In the genomic region with DNA sequence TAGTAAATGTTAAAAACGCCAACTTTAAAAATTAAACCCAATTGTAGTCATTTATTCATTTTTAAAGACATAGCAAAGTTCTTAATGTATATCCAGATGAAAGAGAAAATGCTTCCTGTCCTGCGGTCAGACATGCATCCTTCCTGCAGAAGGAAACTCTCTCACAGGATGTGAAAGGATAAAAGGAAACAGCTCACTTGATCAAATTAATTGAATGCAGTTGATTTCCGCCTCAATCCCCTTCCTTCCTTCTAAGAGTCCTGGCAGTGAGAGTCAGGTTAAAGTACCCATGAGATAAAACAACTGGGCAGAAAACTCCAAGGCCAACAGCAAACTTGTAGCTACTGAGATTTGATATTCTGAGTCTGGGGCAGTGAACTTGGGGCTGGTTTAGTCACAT, we compare ENCODE assay signal across 17 cellular contexts. TPM values are rescaled to one million over a fixed set of nuclear protein-coding genes. Genes with fewer than 3 reads are reported as not detected.
A peak's percentile ranks its signal among the peaks of the same experiment; 100 is the strongest.
DNase-seq lines count a peak whose midpoint lies in the region; ATAC-seq and TF ChIP-seq lines count a peak whose summit lies in the region.
"Had no signal": no experiment of that assay in that cellular context is flagged by ENCODE, and none has a peak within 500 bp of the region (broad histone marks: within the 10 kb centered on the region; RNA-seq: fewer than 3 reads in every experiment).

No MANE protein-coding gene starts in this region.

- DNase-seq in activated naive CD8-positive, alpha-beta T cell treated with anti-CD3 and anti-CD28 coated beads, Interleukin-2, amount 50 U/mL, for 24 hours, result no peak
- peak; percentile 34 for DNase-seq in SK-N-MC (ENCODE audit: low read depth, low spot score)
- DNase-seq in fibroblast of peridontal ligament (ENCODE audit: extremely low read depth), result peak; percentile 8
- no peak for DNase-seq in uterus
- no peak for DNase-seq in SHP77 (lab: John Stamatoyannopoulos, UW)
- no peak for DNase-seq in activated T-helper 2 cell treated with anti-CD3 and anti-CD28 coated beads, Interferon-gamma antibody, Interleukin-2, Interleukin-4, amounts not matched to agents 10 μg/mL and 5 μg/mL and 100 μg/mL, durations not matched to agents 14 hours and 24 hours and 36 hours (ENCODE audit: low spot score)
- DNase-seq: ACHN; activated CD4-positive, alpha-beta T cell treated with anti-CD3 and anti-CD28 coated beads for 1 hour; effector CD4-positive, alpha-beta T cell; NCI-H1436 treated with DMSO at 0.1 percent for 48 hours; right cardiac atrium; upper lobe of left lung had no signal

- ATAC-seq in activated naive CD8-positive, alpha-beta T cell treated with anti-CD3 and anti-CD28 coated beads, Interleukin-2, amount 50 U/mL, for 24 hours, result no peak
- no peak for ATAC-seq in GM18519 (IDR thresholded peaks at IDR 0.05; ENCODE audit: low FRiP score, unreplicated experiment)

- TF ChIP-seq POLR2A in uterus (IDR thresholded peaks at IDR 0.05), result no peak

- H3K27me3 Mint-ChIP-seq in activated naive CD8-positive, alpha-beta T cell, result no peaks in the 10 kb centered on the region
- H3K27me3 Mint-ChIP-seq in activated naive CD8-positive, alpha-beta T cell treated with anti-CD3 and anti-CD28 coated beads, Interleukin-2, amount 50 U/mL, for 24 hours, result no peaks in the 10 kb centered on the region
- H3K27me3 Mint-ChIP-seq in activated T-helper 2 cell treated with anti-CD3 and anti-CD28 coated beads, Interferon-gamma antibody, Interleukin-2, Interleukin-4, amounts not matched to agents 10 μg/mL and 5 μg/mL and 100 μg/mL, durations not matched to agents 14 hours and 24 hours and 36 hours (ENCODE audit: low read depth), result peaks cover 7% of the 10 kb centered on the region
- H3K27me3 Mint-ChIP-seq: activated naive CD4-positive, alpha-beta T cell treated with anti-CD3 and anti-CD28 coated beads, Interleukin-2, amount 10 ng/mL, durations not matched to agents 7 days and 5 days; stimulated activated naive CD8-positive, alpha-beta T cell treated with anti-CD3 and anti-CD28 coated beads, Interleukin-15, Interleukin-2, amounts not matched to agents 100 ng/mL and 50 ng/mL, for 24 hours had no signal

- H3K27ac Mint-ChIP-seq in activated naive CD8-positive, alpha-beta T cell, result peak overlapping the region; percentile 47
- H3K27ac Mint-ChIP-seq in activated naive CD8-positive, alpha-beta T cell treated with anti-CD3 and anti-CD28 coated beads, Interleukin-2, amount 50 U/mL, for 24 hours, result no peak overlapping the region
- no peak overlapping the region for H3K27ac Mint-ChIP-seq in activated T-helper 2 cell treated with anti-CD3 and anti-CD28 coated beads, Interferon-gamma antibody, Interleukin-2, Interleukin-4, amounts not matched to agents 10 μg/mL and 5 μg/mL and 100 μg/mL, durations not matched to agents 14 hours and 24 hours and 36 hours
- H3K27ac Mint-ChIP-seq: activated naive CD4-positive, alpha-beta T cell treated with anti-CD3 and anti-CD28 coated beads, Interleukin-2, amount 10 ng/mL, durations not matched to agents 7 days and 5 days; stimulated activated naive CD8-positive, alpha-beta T cell treated with anti-CD3 and anti-CD28 coated beads, Interleukin-15, Interleukin-2, amounts not matched to agents 100 ng/mL and 50 ng/mL, for 24 hours had no signal

- no peak overlapping the region for H3K27ac ChIP-seq in SK-N-MC
- H3K27ac ChIP-seq in uterus, result peak overlapping the region; percentile 78 to 88
- H3K27ac ChIP-seq: cardiac muscle cell had no signal

- peaks cover 38% of the 10 kb centered on the region for H3K4me1 Mint-ChIP-seq in activated naive CD8-positive, alpha-beta T cell (ENCODE audit: low read depth)
- peaks cover 22% of the 10 kb centered on the region for H3K4me1 Mint-ChIP-seq in activated naive CD8-positive, alpha-beta T cell treated with anti-CD3 and anti-CD28 coated beads, Interleukin-2, amount 50 U/mL, for 24 hours
- H3K4me1 Mint-ChIP-seq in activated T-helper 2 cell treated with anti-CD3 and anti-CD28 coated beads, Interferon-gamma antibody, Interleukin-2, Interleukin-4, amounts not matched to agents 10 μg/mL and 5 μg/mL and 100 μg/mL, durations not matched to agents 14 hours and 24 hours and 36 hours (ENCODE audit: low read depth), result peaks cover 12% of the 10 kb centered on the region

- H3K9me3 ChIP-seq in SK-N-MC (ENCODE audit: low read depth, low read length) (no peaks in the 10 kb centered on the region), uterus (no peaks in the 10 kb centered on the region)
- H3K9me3 ChIP-seq: upper lobe of left lung had no signal

- H3K9ac ChIP-seq in SK-N-MC (ENCODE audit: insufficient read length), result no peak overlapping the region

- H3K4me3 Mint-ChIP-seq in activated naive CD8-positive, alpha-beta T cell, result peak overlapping the region; percentile 24
- no peak overlapping the region for H3K4me3 Mint-ChIP-seq in activated naive CD8-positive, alpha-beta T cell treated with anti-CD3 and anti-CD28 coated beads, Interleukin-2, amount 50 U/mL, for 24 hours
- no peak overlapping the region for H3K4me3 Mint-ChIP-seq in activated T-helper 2 cell treated with anti-CD3 and anti-CD28 coated beads, Interferon-gamma antibody, Interleukin-2, Interleukin-4, amounts not matched to agents 10 μg/mL and 5 μg/mL and 100 μg/mL, durations not matched to agents 14 hours and 24 hours and 36 hours (ENCODE audit: low read depth)
- H3K4me3 Mint-ChIP-seq: activated naive CD4-positive, alpha-beta T cell treated with anti-CD3 and anti-CD28 coated beads, Interleukin-2, amount 10 ng/mL, durations not matched to agents 7 days and 5 days; stimulated activated naive CD8-positive, alpha-beta T cell treated with anti-CD3 and anti-CD28 coated beads, Interleukin-15, Interleukin-2, amounts not matched to agents 100 ng/mL and 50 ng/mL, for 24 hours had no signal

- no peak overlapping the region for H3K4me3 ChIP-seq in SK-N-MC
- no peak overlapping the region for H3K4me3 ChIP-seq in uterus
- H3K4me3 ChIP-seq: cardiac muscle cell, upper lobe of left lung had no signal

- no peaks in the 10 kb centered on the region for H3K9me3 Mint-ChIP-seq in activated naive CD8-positive, alpha-beta T cell (ENCODE audit: low read depth)
- no peaks in the 10 kb centered on the region for H3K9me3 Mint-ChIP-seq in activated naive CD8-positive, alpha-beta T cell treated with anti-CD3 and anti-CD28 coated beads, Interleukin-2, amount 50 U/mL, for 24 hours
- H3K9me3 Mint-ChIP-seq in activated T-helper 2 cell treated with anti-CD3 and anti-CD28 coated beads, Interferon-gamma antibody, Interleukin-2, Interleukin-4, amounts not matched to agents 10 μg/mL and 5 μg/mL and 100 μg/mL, durations not matched to agents 14 hours and 24 hours and 36 hours, result peaks cover 4% of the 10 kb centered on the region
- H3K9me3 Mint-ChIP-seq: activated naive CD4-positive, alpha-beta T cell treated with anti-CD3 and anti-CD28 coated beads, Interleukin-2, amount 10 ng/mL, durations not matched to agents 7 days and 5 days had no signal

- intact Hi-C loops in uterus (cut with DNase I; ENCODE audit: low total_unique reads), result no loop called here
- intact Hi-C loops in activated T-helper 2 cell treated with anti-CD3 and anti-CD28 coated beads, Interferon-gamma antibody, Interleukin-2, Interleukin-4, amounts not matched to agents 10 μg/mL and 5 μg/mL and 100 μg/mL, durations not matched to agents 14 hours and 24 hours and 36 hours (cut with micrococcal nuclease), result no loop called here

- no peaks in the 10 kb centered on the region for H3K36me3 Mint-ChIP-seq in activated naive CD8-positive, alpha-beta T cell
- H3K36me3 Mint-ChIP-seq in activated naive CD8-positive, alpha-beta T cell treated with anti-CD3 and anti-CD28 coated beads, Interleukin-2, amount 50 U/mL, for 24 hours (ENCODE audit: low read depth), result no peaks in the 10 kb centered on the region
- H3K36me3 Mint-ChIP-seq in activated T-helper 2 cell treated with anti-CD3 and anti-CD28 coated beads, Interferon-gamma antibody, Interleukin-2, Interleukin-4, amounts not matched to agents 10 μg/mL and 5 μg/mL and 100 μg/mL, durations not matched to agents 14 hours and 24 hours and 36 hours (ENCODE audit: low read depth), result no peaks in the 10 kb centered on the region
- H3K36me3 Mint-ChIP-seq: activated naive CD4-positive, alpha-beta T cell treated with anti-CD3 and anti-CD28 coated beads, Interleukin-2, amount 10 ng/mL, durations not matched to agents 7 days and 5 days had no signal

- H3K36me3 ChIP-seq in SK-N-MC (ENCODE audit: insufficient read depth, low read length), result no peaks in the 10 kb centered on the region
- no peaks in the 10 kb centered on the region for H3K36me3 ChIP-seq in uterus
- H3K36me3 ChIP-seq: cardiac muscle cell, upper lobe of left lung had no signal

- TF ChIP-seq CTCF in uterus (IDR thresholded peaks at IDR 0.05), result no peak

- H3K4me1 ChIP-seq in uterus, result peaks cover 0 to 6% of the 10 kb centered on the region in 2 donors

- H3K27me3 ChIP-seq in uterus, result no peaks in the 10 kb centered on the region
- H3K27me3 ChIP-seq: cardiac muscle cell, upper lobe of left lung had no signal

RNA-seq across cellular contexts. Expression of a gene that starts 38.5 kb away (rescaled TPM):
- 10 to 100 TPM; 11.5 to 67.2 (median 56.9) TPM for total RNA-seq in uterus
- 86.1 and 94.4 TPM in 2 replicates for total RNA-seq in activated T-helper 2 cell treated with anti-CD3 and anti-CD28 coated beads, Interferon-gamma antibody, Interleukin-2, Interleukin-4, amounts not matched to agents 10 μg/mL and 5 μg/mL and 100 μg/mL, durations not matched to agents 14 hours and 24 hours and 36 hours

RNA-seq across cellular contexts. Expression of a gene that starts 38.7 kb away (rescaled TPM):
- total RNA-seq in uterus, result 1 to 10 TPM in 1 of 4 donors, under 1 TPM in 2, not detected in 1; under 0.01 to 1.9 (median 0.70) TPM
- total RNA-seq in activated T-helper 2 cell treated with anti-CD3 and anti-CD28 coated beads, Interferon-gamma antibody, Interleukin-2, Interleukin-4, amounts not matched to agents 10 μg/mL and 5 μg/mL and 100 μg/mL, durations not matched to agents 14 hours and 24 hours and 36 hours, result 0.48 and 0.84 TPM in 2 replicates

Comparison
In these comparisons a context has a peak if more than half of its experiments do, and no peak if none do; other contexts are left out.
1. DNase-seq: peak in SK-N-MC (single experiment) and fibroblast of peridontal ligament (single experiment); none in activated naive CD8-positive, alpha-beta T cell treated with anti-CD3 and anti-CD28 coated beads, Interleukin-2, amount 50 U/mL, for 24 hours (single experiment), uterus (0 of 2), SHP77 (0 of 2) and activated T-helper 2 cell treated with anti-CD3 and anti-CD28 coated beads, Interferon-gamma antibody, Interleukin-2, Interleukin-4, amounts not matched to agents 10 μg/mL and 5 μg/mL and 100 μg/mL, durations not matched to agents 14 hours and 24 hours and 36 hours (single experiment).